ENCODE assay signal across 8 cellular contexts in genomic region chr1:61056674-61057439, GRCh38. TPM values are rescaled to one million over a fixed set of nuclear protein-coding genes. Genes with fewer than 3 reads are reported as not detected.
A peak's percentile ranks its signal among the peaks of the same experiment; 100 is the strongest.
DNase-seq lines count a peak whose midpoint lies in the region; ATAC-seq and TF ChIP-seq lines count a peak whose summit lies in the region.

No MANE protein-coding gene starts in this region.

- peaks cover 57% of the 10 kb centered on the region for H3K27me3 Mint-ChIP-seq in activated CD8-positive, alpha-beta memory T cell treated with anti-CD3 and anti-CD28 coated beads, Interleukin-2, amount 10 ng/mL, durations not matched to agents 7 days and 5 days
- peaks cover 63% of the 10 kb centered on the region for H3K27me3 Mint-ChIP-seq in type B pancreatic cell

- H3K4me1 Mint-ChIP-seq in activated CD8-positive, alpha-beta memory T cell treated with anti-CD3 and anti-CD28 coated beads, Interleukin-2, amount 10 ng/mL, durations not matched to agents 7 days and 5 days: peaks cover 31% of the 10 kb centered on the region
- peaks cover 35% of the 10 kb centered on the region for H3K4me1 Mint-ChIP-seq in type B pancreatic cell (ENCODE audit: unreplicated experiment)

- peak overlapping the region; percentile 93 to 99 (median 98) for H3K27ac ChIP-seq in esophagus muscularis mucosa (replicated peaks in 1 of 4)
- peak overlapping the region; percentile 89 for H3K27ac ChIP-seq in muscle layer of colon (ENCODE audit: low read depth, low read length)

- H3K9me3 Mint-ChIP-seq in activated CD8-positive, alpha-beta memory T cell treated with anti-CD3 and anti-CD28 coated beads, Interleukin-2, amount 10 ng/mL, durations not matched to agents 7 days and 5 days (ENCODE audit: low read depth): no peaks in the 10 kb centered on the region
- no peaks in the 10 kb centered on the region for H3K9me3 Mint-ChIP-seq in type B pancreatic cell

- TF ChIP-seq CTCF in esophagus muscularis mucosa (IDR thresholded peaks at IDR 0.05): no peak
- TF ChIP-seq CTCF in type B pancreatic cell (conservative IDR thresholded peaks at IDR 0.05): no peak

- H3K27ac Mint-ChIP-seq in activated CD8-positive, alpha-beta memory T cell treated with anti-CD3 and anti-CD28 coated beads, Interleukin-2, amount 10 ng/mL, durations not matched to agents 7 days and 5 days: peak overlapping the region; percentile 74
- peak overlapping the region; percentile 61 for H3K27ac Mint-ChIP-seq in type B pancreatic cell

- H3K36me3 ChIP-seq in esophagus muscularis mucosa (no peaks in the 10 kb centered on the region), muscle layer of colon (ENCODE audit: insufficient read depth, low read length) (no peaks in the 10 kb centered on the region)

- no peak for TF ChIP-seq POLR2A in esophagus muscularis mucosa (IDR thresholded peaks at IDR 0.05; ENCODE audit: low read depth)

- H3K4me3 ChIP-seq in GM08714 (ENCODE audit: low read length): peak overlapping the region; percentile 72
- H3K4me3 ChIP-seq in esophagus muscularis mucosa: peak overlapping the region; percentile 64 to 76 (median 74)
- H3K4me3 ChIP-seq in muscle layer of colon (ENCODE audit: low read depth in 1 of 2, low read length in 2 of 2): peak overlapping the region; percentile 69 to 94

- intact Hi-C loops in esophagus muscularis mucosa (cut with DNase I): loop anchor here (2.0 to 10.0 kb wide), 3 partner anchors 24 to 198 kb away; no protein-coding TSS in a partner anchor

- no peaks in the 10 kb centered on the region for H3K36me3 Mint-ChIP-seq in activated CD8-positive, alpha-beta memory T cell treated with anti-CD3 and anti-CD28 coated beads, Interleukin-2, amount 10 ng/mL, durations not matched to agents 7 days and 5 days
- H3K36me3 Mint-ChIP-seq in type B pancreatic cell: no peaks in the 10 kb centered on the region

- peak overlapping the region; percentile 62 for H3K9ac ChIP-seq in muscle layer of colon (ENCODE audit: low read length)

- no peak for TF ChIP-seq EP300 in esophagus muscularis mucosa (IDR thresholded peaks at IDR 0.05)

- H3K4me1 ChIP-seq in esophagus muscularis mucosa (peaks cover 29 to 62% (median 61%) of the 10 kb centered on the region in 4 donors), muscle layer of colon (ENCODE audit: insufficient read depth, low read length) (peaks cover 27% of the 10 kb centered on the region)

- ATAC-seq in activated CD8-positive, alpha-beta memory T cell treated with anti-CD3 and anti-CD28 coated beads, Interleukin-2, amount 10 ng/mL, durations not matched to agents 7 days and 5 days: peak; percentile 68
- ATAC-seq in HG02798 (IDR thresholded peaks at IDR 0.05; ENCODE audit: poor library complexity, unreplicated experiment): no peak

- DNase-seq in NCI-H2227 treated with DMSO at 0.1 percent for 48 hours (lab: John Stamatoyannopoulos, UW) (peak; percentile 49), esophagus muscularis mucosa (ENCODE audit: extremely low spot score) (no peak), type B pancreatic cell (ENCODE audit: extremely low spot score, unreplicated experiment) (no peak), NOMO-1 treated with DMSO at 0.1 percent for 48 hours (lab: John Stamatoyannopoulos, UW; ENCODE audit: unreplicated experiment) (no peak)
- DNase-seq in activated CD8-positive, alpha-beta memory T cell treated with anti-CD3 and anti-CD28 coated beads, Interleukin-2, amount 10 ng/mL, durations not matched to agents 7 days and 5 days: peak; percentile 57

- H3K9me3 ChIP-seq in esophagus muscularis mucosa (no peaks in the 10 kb centered on the region), muscle layer of colon (ENCODE audit: low read length) (no peaks in the 10 kb centered on the region)

- H3K27me3 ChIP-seq in esophagus muscularis mucosa (no peaks in the 10 kb centered on the region), muscle layer of colon (ENCODE audit: control insufficient read depth in 1 of 2, insufficient read depth in 2 of 2, low read length in 2 of 2) (no peaks in the 10 kb centered on the region)

- H3K4me3 Mint-ChIP-seq in activated CD8-positive, alpha-beta memory T cell treated with anti-CD3 and anti-CD28 coated beads, Interleukin-2, amount 10 ng/mL, durations not matched to agents 7 days and 5 days: peak overlapping the region; percentile 86
- H3K4me3 Mint-ChIP-seq in type B pancreatic cell: peak overlapping the region; percentile 94

- CTCF ChIA-PET in activated CD8-positive, alpha-beta memory T cell treated with anti-CD3 and anti-CD28 coated beads, Interleukin-2, amount 10 ng/mL, durations not matched to agents 7 days and 5 days (lab: Charles Lee): interaction anchor here (0.7 to 1.8 kb wide), 2 partner anchors 21 kb away, joined by 4 to 7 read pairs; no protein-coding TSS in a partner anchor

- 3% methylated on average over 43 of the region's 49 CpGs for WGBS in esophagus muscularis mucosa

RNA-seq across cellular contexts. Expression of gene NFIA, which starts 25.5 kb away (rescaled TPM):
- 1 to 10 TPM in 1 of 2 experiments, under 1 TPM in 1; 0.80 to 5.4 TPM for total RNA-seq in activated CD8-positive, alpha-beta memory T cell treated with anti-CD3 and anti-CD28 coated beads, Interleukin-2, amount 10 ng/mL, durations not matched to agents 7 days and 5 days
- 100 to 1,000 TPM; 134 to 183 (median 148) TPM for total RNA-seq in esophagus muscularis mucosa
- total RNA-seq in type B pancreatic cell (ENCODE audit: low replicate concordance): 10.5 and 49.4 TPM in 2 replicates

Comparison
In these comparisons a context has a peak if more than half of its experiments do, and no peak if none do; other contexts are left out.
1. DNase-seq: peak in NCI-H2227 treated with DMSO at 0.1 percent for 48 hours (single experiment) and activated CD8-positive, alpha-beta memory T cell treated with anti-CD3 and anti-CD28 coated beads, Interleukin-2, amount 10 ng/mL, durations not matched to agents 7 days and 5 days (single experiment); none in esophagus muscularis mucosa (single experiment), type B pancreatic cell (single experiment) and NOMO-1 treated with DMSO at 0.1 percent for 48 hours (single experiment).
2. Peak in every context shown above with its lines, with median percentiles within 50 percentile points of each other: H3K4me3 ChIP-seq.